In genomic region chr18:37170984-37171383, GRCh38 we compare ENCODE assay signal across 29 cellular contexts.
"Had no signal": no experiment of that assay in that cellular context is flagged by ENCODE, and none has a peak within 500 bp of the region (broad histone marks: within the 10 kb centered on the region; RNA-seq: fewer than 3 reads in every experiment).

No MANE protein-coding gene starts in this region.

- H3K36me3 Mint-ChIP-seq: type B pancreatic cell had no signal

- H3K4me1 ChIP-seq: suprapubic skin, testis, thyroid gland, tibial artery, tibial nerve, upper lobe of left lung, upper lobe of right lung, uterus, vagina had no signal

- H3K27me3 ChIP-seq: stomach, suprapubic skin, testis, thyroid gland, tibial artery, tibial nerve, upper lobe of left lung, upper lobe of right lung, uterus, vagina had no signal

- H3K27me3 Mint-ChIP-seq: stimulated activated memory B cell treated with anti-CD40 and anti-IgM and Interleukin-4, amounts not matched to agents 10 μg/mL and 1 μg/mL and 100 μg/mL, for 72 hours; stimulated activated naive B cell treated with anti-CD40 and anti-IgM and Interleukin-4, amounts not matched to agents 10 μg/mL and 1 μg/mL and 100 μg/mL, for 72 hours; stimulated activated naive CD8-positive, alpha-beta T cell treated with anti-CD3 and anti-CD28 coated beads, Interleukin-15, amount 100 ng/mL, for 72 hours; stimulated activated naive CD8-positive, alpha-beta T cell treated with anti-CD3 and anti-CD28 coated beads, Interleukin-15, Interleukin-2, amounts not matched to agents 100 ng/mL and 50 ng/mL, for 24 hours; type B pancreatic cell had no signal

- FAIRE-seq: urothelium cell line had no signal

- H3K27ac Mint-ChIP-seq: stimulated activated effector memory CD8-positive, alpha-beta T cell treated with anti-CD3 and anti-CD28 coated beads, Interleukin-12 subunit alpha, Interleukin-12 subunit beta, amount 100 ng/mL, for 72 hours; stimulated activated memory B cell treated with anti-CD40 and anti-IgM and Interleukin-4, amounts not matched to agents 10 μg/mL and 1 μg/mL and 100 μg/mL, for 72 hours; stimulated activated naive B cell treated with anti-CD40 and anti-IgM and Interleukin-4, amounts not matched to agents 10 μg/mL and 1 μg/mL and 100 μg/mL, for 72 hours; stimulated activated naive CD8-positive, alpha-beta T cell treated with anti-CD3 and anti-CD28 coated beads, Interleukin-15, amount 100 ng/mL, for 72 hours; stimulated activated naive CD8-positive, alpha-beta T cell treated with anti-CD3 and anti-CD28 coated beads, Interleukin-15, Interleukin-2, amounts not matched to agents 100 ng/mL and 50 ng/mL, for 24 hours; type B pancreatic cell had no signal

- H3K9me3 Mint-ChIP-seq: stimulated activated effector memory CD8-positive, alpha-beta T cell treated with anti-CD3 and anti-CD28 coated beads, Interleukin-12 subunit alpha, Interleukin-12 subunit beta, amount 100 ng/mL, for 72 hours; stimulated activated memory B cell treated with anti-CD40 and anti-IgM and Interleukin-4, amounts not matched to agents 10 μg/mL and 1 μg/mL and 100 μg/mL, for 72 hours; stimulated activated naive B cell treated with anti-CD40 and anti-IgM and Interleukin-4, amounts not matched to agents 10 μg/mL and 1 μg/mL and 100 μg/mL, for 72 hours; stimulated activated naive CD8-positive, alpha-beta T cell treated with anti-CD3 and anti-CD28 coated beads, Interleukin-15, Interleukin-2, amounts not matched to agents 100 ng/mL and 50 ng/mL, for 24 hours; type B pancreatic cell had no signal

- DNase-seq: stimulated activated CD4-positive, alpha-beta T cell treated with anti-CD3 and anti-CD28 coated beads, Interleukin-2, amount 100 ng/mL, for 48 hours; stimulated activated CD4-positive, alpha-beta T cell treated with anti-CD3 and anti-CD28 coated beads, Interleukin-4, amount 100 ng/mL, for 1 hour; stimulated activated CD4-positive, alpha-beta T cell treated with anti-CD3 and anti-CD28 coated beads, Interleukin-4, amount 100 ng/mL, for 24 hours; stimulated activated CD4-positive, alpha-beta T cell treated with anti-CD3 and anti-CD28 coated beads, Interleukin-4, amount 100 ng/mL, for 4 hours; stimulated activated CD8-positive, alpha-beta memory T cell treated with anti-CD3 and anti-CD28 coated beads, Interleukin-4, amount 100 ng/mL, for 48 hours; stimulated activated naive B cell treated with anti-CD40 and anti-IgM and Interleukin-4, amounts not matched to agents 10 μg/mL and 1 μg/mL and 100 μg/mL, for 72 hours; stimulated activated naive CD4-positive, alpha-beta T cell; stimulated activated naive CD4-positive, alpha-beta T cell treated with Interleukin-2 at 50 U/mL for 16 hours; stimulated activated naive CD8-positive, alpha-beta T cell treated with anti-CD3 and anti-CD28 coated beads, Interleukin-15, amount 100 ng/mL, for 72 hours; stimulated activated naive CD8-positive, alpha-beta T cell treated with anti-CD3 and anti-CD28 coated beads, Interleukin-15, Interleukin-2, amounts not matched to agents 100 U/mL and 50 U/mL, for 24 hours; stomach; substantia nigra; testis; thyroid gland; tibial artery; transverse colon; trophoblast cell; upper lobe of left lung; upper lobe of right lung; uterus had no signal

- ATAC-seq: stimulated activated effector memory CD8-positive, alpha-beta T cell treated with anti-CD3 and anti-CD28 coated beads, Interleukin-12 subunit alpha, Interleukin-12 subunit beta, amount 100 ng/mL, for 72 hours; stimulated activated memory B cell treated with anti-CD40 and anti-IgM and Interleukin-4, amounts not matched to agents 10 μg/mL and 1 μg/mL and 100 μg/mL, for 72 hours; stimulated activated naive B cell treated with anti-CD40 and anti-IgM and Interleukin-4, amounts not matched to agents 10 μg/mL and 1 μg/mL and 100 μg/mL, for 72 hours; stimulated activated naive CD8-positive, alpha-beta T cell treated with anti-CD3 and anti-CD28 coated beads, Interleukin-15, amount 100 ng/mL, for 72 hours; stimulated activated naive CD8-positive, alpha-beta T cell treated with anti-CD3 and anti-CD28 coated beads, Interleukin-15, Interleukin-2, amounts not matched to agents 100 U/mL and 50 U/mL, for 24 hours; upper lobe of right lung had no signal

- H3K4me3 ChIP-seq: stomach, suprapubic skin, testis, thoracic aorta, thyroid gland, tibial artery, tibial nerve, transverse colon, upper lobe of left lung, upper lobe of right lung, uterus, vagina had no signal

- H3K4me1 Mint-ChIP-seq: stimulated activated effector memory CD8-positive, alpha-beta T cell treated with anti-CD3 and anti-CD28 coated beads, Interleukin-12 subunit alpha, Interleukin-12 subunit beta, amount 100 ng/mL, for 72 hours; stimulated activated memory B cell treated with anti-CD40 and anti-IgM and Interleukin-4, amounts not matched to agents 10 μg/mL and 1 μg/mL and 100 μg/mL, for 72 hours; stimulated activated naive B cell treated with anti-CD40 and anti-IgM and Interleukin-4, amounts not matched to agents 10 μg/mL and 1 μg/mL and 100 μg/mL, for 72 hours; stimulated activated naive CD8-positive, alpha-beta T cell treated with anti-CD3 and anti-CD28 coated beads, Interleukin-15, amount 100 ng/mL, for 72 hours had no signal

- H3K36me3 ChIP-seq: suprapubic skin, thyroid gland, transverse colon, upper lobe of right lung, uterus, vagina had no signal

- H3K9me3 ChIP-seq: stomach, suprapubic skin, testis, thoracic aorta, thyroid gland, tibial artery, tibial nerve, transverse colon, upper lobe of left lung, upper lobe of right lung, uterus, vagina had no signal

- H3K4me3 Mint-ChIP-seq: stimulated activated effector memory CD8-positive, alpha-beta T cell treated with anti-CD3 and anti-CD28 coated beads, Interleukin-12 subunit alpha, Interleukin-12 subunit beta, amount 100 ng/mL, for 72 hours; stimulated activated memory B cell treated with anti-CD40 and anti-IgM and Interleukin-4, amounts not matched to agents 10 μg/mL and 1 μg/mL and 100 μg/mL, for 72 hours; stimulated activated naive B cell treated with anti-CD40 and anti-IgM and Interleukin-4, amounts not matched to agents 10 μg/mL and 1 μg/mL and 100 μg/mL, for 72 hours; stimulated activated naive CD8-positive, alpha-beta T cell treated with anti-CD3 and anti-CD28 coated beads, Interleukin-15, amount 100 ng/mL, for 72 hours; stimulated activated naive CD8-positive, alpha-beta T cell treated with anti-CD3 and anti-CD28 coated beads, Interleukin-15, Interleukin-2, amounts not matched to agents 100 ng/mL and 50 ng/mL, for 24 hours; type B pancreatic cell had no signal

- H3K27ac ChIP-seq: stomach, suprapubic skin, testis, thoracic aorta, thyroid gland, tibial artery, tibial nerve, transverse colon, upper lobe of left lung, upper lobe of right lung, uterus, vagina had no signal
